11 cellular contexts compared by ENCODE assay signal in genomic region chr19:51364200-51365106, GRCh38. TPM values are rescaled to one million over a fixed set of nuclear protein-coding genes. Genes with fewer than 3 reads are reported as not detected.
DNase-seq lines count a peak whose midpoint lies in the region; ATAC-seq, FAIRE-seq and TF ChIP-seq lines count a peak whose summit lies in the region.
"Had no signal": no experiment of that assay in that cellular context is flagged by ENCODE, and none has a peak within 500 bp of the region (broad histone marks: within the 10 kb centered on the region; RNA-seq: fewer than 3 reads in every experiment).

No MANE protein-coding gene starts in this region.

- H2AFZ ChIP-seq in neural progenitor cell (replicated peaks), result no peak overlapping the region

- H3K36me3 ChIP-seq in RWPE2 (ENCODE audit: low read depth) (no peaks in the 10 kb centered on the region), neural progenitor cell (no peaks in the 10 kb centered on the region)

- H3K4me3 ChIP-seq in RWPE2 (ENCODE audit: severe bottlenecking) (no peak overlapping the region), neural progenitor cell (no peak overlapping the region)

- no peak overlapping the region for H3K27ac Mint-ChIP-seq in neural progenitor cell

- H3K9ac ChIP-seq in neural progenitor cell, result no peak overlapping the region
- H3K9ac ChIP-seq: KMS-11 had no signal

- in situ Hi-C loops in Caki2 (cut with HindIII; ENCODE audit: low pct_unique_long_range_greater_than_20kb, low sequenced_read_pairs), result no loop called here

- no peak overlapping the region for H3K4me2 ChIP-seq in neural progenitor cell
- H3K4me2 ChIP-seq: KMS-11 had no signal

- H3K4me1 ChIP-seq in RWPE2 (ENCODE audit: insufficient read depth, poor library complexity, severe bottlenecking), result peaks cover 23% of the 10 kb centered on the region
- peaks cover 7% of the 10 kb centered on the region for H3K4me1 ChIP-seq in neural progenitor cell

- DNase-seq in Caki2 (ENCODE audit: low read depth), result peak; percentile 39
- DNase-seq in RWPE2 (ENCODE audit: low spot score), result no peak
- peak; percentile 61 for DNase-seq in epidermal melanocyte (ENCODE audit: insufficient read length, low spot score)
- DNase-seq in neural progenitor cell (ENCODE audit: low spot score), result no peak
- no peak for DNase-seq in activated CD4-positive, CD25-positive, alpha-beta regulatory T cell treated with anti-CD3 and anti-CD28 coated beads, Interleukin-2, amount 50 U/mL, for 72 hours
- no peak for DNase-seq in RCC 7860 (ENCODE audit: low spot score)
- no peak for DNase-seq in H4 (ENCODE audit: low spot score)
- DNase-seq: stimulated activated CD4-positive, alpha-beta T cell treated with anti-CD3 and anti-CD28 coated beads, Interleukin-4, amount 100 ng/mL, for 24 hours had no signal

- no peaks in the 10 kb centered on the region for H3K9me3 ChIP-seq in RWPE2 (ENCODE audit: severe bottlenecking)
- H3K9me3 ChIP-seq in neural progenitor cell (ENCODE audit: low read depth), result no peaks in the 10 kb centered on the region

- no peaks in the 10 kb centered on the region for H4K20me1 ChIP-seq in neural progenitor cell (ENCODE audit: low read depth)

- H3K27me3 ChIP-seq in RWPE2 (ENCODE audit: insufficient read depth, poor library complexity, severe bottlenecking), result no peaks in the 10 kb centered on the region
- H3K27me3 ChIP-seq in neural progenitor cell, result no peaks in the 10 kb centered on the region

- ATAC-seq in RWPE2 (ENCODE audit: low read depth), result peak; percentile 24
- no peak for ATAC-seq in HG03460 (IDR thresholded peaks at IDR 0.05; ENCODE audit: unreplicated experiment)

- H3K4me1 Mint-ChIP-seq in neural progenitor cell, result peaks cover 25% of the 10 kb centered on the region

- H3K27me3 Mint-ChIP-seq in neural progenitor cell (ENCODE audit: insufficient read depth, low read depth), result peaks cover 7% of the 10 kb centered on the region

- H3K36me3 Mint-ChIP-seq in neural progenitor cell, result no peaks in the 10 kb centered on the region

- H3K4me3 Mint-ChIP-seq in neural progenitor cell, result peak overlapping the region; percentile 65

- no peaks in the 10 kb centered on the region for H3K79me2 ChIP-seq in neural progenitor cell (ENCODE audit: low read depth)

- no peak for FAIRE-seq in RCC 7860 (lab: Jason Lieb, UNC)

- H3K27ac ChIP-seq in RWPE2 (ENCODE audit: poor library complexity, severe bottlenecking) (peak overlapping the region; percentile 76), neural progenitor cell (no peak overlapping the region)
- H3K27ac ChIP-seq: KMS-11 had no signal

- TF ChIP-seq CTCF in RWPE2 (IDR thresholded peaks at IDR 0.05; ENCODE audit: poor library complexity, severe bottlenecking) (no peak), neural progenitor cell (IDR thresholded peaks at IDR 0.05) (no peak)

- no peaks in the 10 kb centered on the region for H3K9me3 Mint-ChIP-seq in neural progenitor cell

- peaks cover 14% of the 10 kb centered on the region for H3F3A ChIP-seq in neural progenitor cell (ENCODE audit: low read depth)

RNA-seq across cellular contexts. Expression of gene ETFB, which starts 1.7 kb away (rescaled TPM):
- 497 and 551 TPM in 2 replicates for total RNA-seq in Caki2 (2014; rRNA removed; shearing (Covaris generic); ENCODE audit: low replicate concordance)
- 27.0 and 38.9 TPM in 2 replicates for total RNA-seq in neural progenitor cell (ENCODE audit: low replicate concordance)
- total RNA-seq in H4 (2014; rRNA removed; shearing (Covaris generic)), result 397 and 449 TPM in 2 replicates

RNA-seq across cellular contexts. Expression of gene CLDND2, which starts 4.3 kb away (rescaled TPM):
- total RNA-seq in Caki2 (2014; rRNA removed; shearing (Covaris generic); ENCODE audit: low replicate concordance), result not detected in 2 replicates
- total RNA-seq in neural progenitor cell (ENCODE audit: low replicate concordance), result not detected in 2 replicates
- 0.97 TPM in 1 of 2 replicates, not detected in the other for total RNA-seq in H4 (2014; rRNA removed; shearing (Covaris generic))
- total RNA-seq: kidney epithelial cell had no signal

RNA-seq across cellular contexts. Expression of gene NKG7, which starts 8.0 kb away (rescaled TPM):
- total RNA-seq in Caki2 (2014; rRNA removed; shearing (Covaris generic); ENCODE audit: low replicate concordance), result not detected in 2 replicates
- total RNA-seq in neural progenitor cell (ENCODE audit: low replicate concordance), result not detected in 2 replicates
- not detected in 2 replicates for total RNA-seq in H4 (2014; rRNA removed; shearing (Covaris generic))
- total RNA-seq: kidney epithelial cell had no signal

RNA-seq across cellular contexts. Expression of gene VSIG10L, which starts 22.5 kb away (rescaled TPM):
- 11.0 and 19.2 TPM in 2 replicates for total RNA-seq in Caki2 (2014; rRNA removed; shearing (Covaris generic); ENCODE audit: low replicate concordance)
- total RNA-seq in neural progenitor cell (ENCODE audit: low replicate concordance), result 2.7 and 6.0 TPM in 2 replicates
- 8.0 and 8.5 TPM in 2 replicates for total RNA-seq in H4 (2014; rRNA removed; shearing (Covaris generic))

RNA-seq across cellular contexts. Expression of gene LIM2, which starts 23.3 kb away (rescaled TPM):
- not detected in 2 replicates for total RNA-seq in Caki2 (2014; rRNA removed; shearing (Covaris generic); ENCODE audit: low replicate concordance)
- total RNA-seq in neural progenitor cell (ENCODE audit: low replicate concordance), result 0.26 and 3.2 TPM in 2 replicates
- total RNA-seq in H4 (2014; rRNA removed; shearing (Covaris generic)), result not detected in 2 replicates
- total RNA-seq: kidney epithelial cell had no signal

Comparison
In these comparisons a context has a peak if more than half of its experiments do, and no peak if none do; other contexts are left out.
1. DNase-seq: peak in Caki2 (single experiment) and epidermal melanocyte (single experiment); none in RWPE2 (single experiment), neural progenitor cell (single experiment), activated CD4-positive, CD25-positive, alpha-beta regulatory T cell treated with anti-CD3 and anti-CD28 coated beads, Interleukin-2, amount 50 U/mL, for 72 hours (single experiment), RCC 7860 (single experiment) and H4 (single experiment).